In genomic region chr20:23970049-23970448, GRCh38 we compare ENCODE assay signal across 22 cellular contexts. TPM values are rescaled to one million over a fixed set of nuclear protein-coding genes. Genes with fewer than 3 reads are reported as not detected.
A peak's percentile ranks its signal among the peaks of the same experiment; 100 is the strongest.
DNase-seq lines count a peak whose midpoint lies in the region; ATAC-seq, FAIRE-seq and TF ChIP-seq lines count a peak whose summit lies in the region.
"Had no signal": no experiment of that assay in that cellular context is flagged by ENCODE, and none has a peak within 500 bp of the region (broad histone marks: within the 10 kb centered on the region; RNA-seq: fewer than 3 reads in every experiment).

No MANE protein-coding gene starts in this region.

- H3K23ac ChIP-seq in H1 (ENCODE audit: insufficient read length) (no peak overlapping the region), trophoblast cell (ENCODE audit: low read length) (no peak overlapping the region)

- POLR2A ChIA-PET in H1 (lab: Charles Lee; ENCODE audit: partially characterized antibody): no interaction called here

- no peak overlapping the region for H3K18ac ChIP-seq in H1 (ENCODE audit: extremely low read depth, low read length)
- H3K18ac ChIP-seq in trophoblast cell (ENCODE audit: low read length): no peak overlapping the region

- H2BK15ac ChIP-seq in H1 (ENCODE audit: low read length): no peak overlapping the region

- H3K23me2 ChIP-seq in H1 (ENCODE audit: low read depth, low read length): no peaks in the 10 kb centered on the region; the same call in 1 of the 2 replicates

- no peak for TF ChIP-seq CTCF in H1 (IDR thresholded peaks at IDR 0.05; ENCODE audit: control extremely low read depth in 1 of 3, insufficient read depth in 1 of 3, low read depth in 1 of 3, low read length in 3 of 3)

- no peak overlapping the region for H4K91ac ChIP-seq in H1 (replicated peaks; ENCODE audit: insufficient read length, low read length)
- H4K91ac ChIP-seq in trophoblast cell (ENCODE audit: low read depth, low read length): no peak overlapping the region

- no peaks in the 10 kb centered on the region for H3K79me2 ChIP-seq in H1 (ENCODE audit: control insufficient read depth in 1 of 2, insufficient read depth in 2 of 2, low read length in 2 of 2)
- no peaks in the 10 kb centered on the region for H3K79me2 ChIP-seq in trophoblast cell (ENCODE audit: control insufficient read depth, insufficient read depth, low read length, poor library complexity)

- H4K8ac ChIP-seq in H1 (ENCODE audit: extremely low read depth, insufficient read depth, low read length): 0 out of 2 replicates have a peak overlapping the region, but pooled peaks have one; percentile 62
- H4K8ac ChIP-seq in trophoblast cell (ENCODE audit: low read depth, low read length): no peak overlapping the region

- H3K27ac Mint-ChIP-seq in stimulated activated effector memory CD8-positive, alpha-beta T cell treated with anti-CD3 and anti-CD28 coated beads, Interleukin-12 subunit alpha, Interleukin-12 subunit beta, amount 100 ng/mL, for 72 hours: no peak overlapping the region
- H3K27ac Mint-ChIP-seq: CD4-positive, alpha-beta T cell had no signal

- no peak overlapping the region for H3K56ac ChIP-seq in H1 (replicated peaks; ENCODE audit: insufficient read length, low read depth, low read length)

- 93% methylated on average over 1 of the region's 1 CpG; no CpG with 5 or more reads in 1 of the 2 experiments for WGBS in H1 (ENCODE audit: extremely low coverage in 1 of 2, insufficient coverage in 1 of 2, insufficient read length in 1 of 2, insufficient replicate concordance in 2 of 2, low coverage in 1 of 2, low lambda C conversion rate in 2 of 2, missing lambda C conversion rate in 1 of 2), 2 experiments
- no CpG with 5 or more reads among the region's 1 CpG for WGBS in trophoblast cell (ENCODE audit: extremely low coverage, insufficient coverage, insufficient read length)

- H3K36me3 Mint-ChIP-seq in stimulated activated effector memory CD8-positive, alpha-beta T cell treated with anti-CD3 and anti-CD28 coated beads, Interleukin-12 subunit alpha, Interleukin-12 subunit beta, amount 100 ng/mL, for 72 hours: no peaks in the 10 kb centered on the region

- no peak overlapping the region for H2BK20ac ChIP-seq in H1 (ENCODE audit: low read length)

- H4K20me1 ChIP-seq in H1 (replicated peaks in 1 of 2; ENCODE audit: control insufficient read depth in 1 of 2, insufficient read depth in 2 of 2, low read length in 2 of 2): no peaks in the 10 kb centered on the region

- H3K79me1 ChIP-seq in H1 (ENCODE audit: low read depth, low read length): no peaks in the 10 kb centered on the region
- no peaks in the 10 kb centered on the region for H3K79me1 ChIP-seq in trophoblast cell (ENCODE audit: low read length)

- CTCF ChIA-PET in H1 (lab: Charles Lee; ENCODE audit: partially characterized antibody): interaction anchor here (1.5 to 2.2 kb wide), 4 partner anchors 10 to 81 kb away, joined by 3 to 7 read pairs (median 6); no protein-coding TSS in a partner anchor

- H3K4me3 Mint-ChIP-seq in stimulated activated effector memory CD8-positive, alpha-beta T cell treated with anti-CD3 and anti-CD28 coated beads, Interleukin-12 subunit alpha, Interleukin-12 subunit beta, amount 100 ng/mL, for 72 hours: no peak overlapping the region
- H3K4me3 Mint-ChIP-seq: CD4-positive, alpha-beta T cell had no signal

- H2BK120ac ChIP-seq in H1 (replicated peaks; ENCODE audit: low read depth, low read length): no peak overlapping the region
- no peak overlapping the region for H2BK120ac ChIP-seq in trophoblast cell (ENCODE audit: insufficient read depth, low read length, poor library complexity)

- H3K9me3 ChIP-seq in H1 (ENCODE audit: insufficient read depth in 2 of 2, low read depth in 1 of 2, low read length in 1 of 2) (peaks cover 7 to 9% of the 10 kb centered on the region in 2 experiments; a peak in 2 of 4 replicates), trophoblast cell (ENCODE audit: insufficient read depth, low read depth, low read length) (peaks cover 7% of the 10 kb centered on the region)
- H3K9me3 ChIP-seq: A549, Caco-2 had no signal

- no peak for FAIRE-seq in H1 (lab: Jason Lieb, UNC)
- FAIRE-seq: A549, D721Med, G401.6, GM12892, GM18507, H54, HTR-8/SVneo had no signal

- H3K4ac ChIP-seq in H1 (replicated peaks; ENCODE audit: insufficient read length, low read depth, low read length) (no peak overlapping the region), trophoblast cell (ENCODE audit: low read depth, low read length) (no peak overlapping the region)

- no peaks in the 10 kb centered on the region for H3K9me3 Mint-ChIP-seq in stimulated activated effector memory CD8-positive, alpha-beta T cell treated with anti-CD3 and anti-CD28 coated beads, Interleukin-12 subunit alpha, Interleukin-12 subunit beta, amount 100 ng/mL, for 72 hours

- no peak for TF ChIP-seq POLR2A in H1 (IDR thresholded peaks at IDR 0.05; ENCODE audit: control extremely low read depth in 1 of 2, low read depth in 2 of 2, low read length in 2 of 2)

- H3K36me3 ChIP-seq in H1 (ENCODE audit: control insufficient read depth in 2 of 4, insufficient read depth in 4 of 4, low read length in 3 of 4) (no peaks in the 10 kb centered on the region), trophoblast cell (ENCODE audit: control insufficient read depth in 1 of 2, insufficient read depth in 2 of 2, low read length in 2 of 2) (no peaks in the 10 kb centered on the region)

- no peak for TF ChIP-seq RAD21 in H1 (IDR thresholded peaks at IDR 0.05 in 1 of 2, conservative IDR thresholded peaks at IDR 0.05 in 1 of 2; ENCODE audit: low read depth in 2 of 2, low read length in 2 of 2)

- H2AK5ac ChIP-seq in H1 (ENCODE audit: low read depth, low read length) (no peak overlapping the region), trophoblast cell (ENCODE audit: low read length) (no peak overlapping the region)

- no peaks in the 10 kb centered on the region; a peak in 1 of 7 replicates for H3K27me3 ChIP-seq in H1 (replicated peaks in 1 of 4; ENCODE audit: control insufficient read depth in 3 of 4, extremely low read depth in 1 of 4, insufficient read depth in 3 of 4, low read length in 3 of 4)
- H3K27me3 ChIP-seq in trophoblast cell (ENCODE audit: insufficient read depth, low read length): no peaks in the 10 kb centered on the region

- H3K4me1 Mint-ChIP-seq in stimulated activated effector memory CD8-positive, alpha-beta T cell treated with anti-CD3 and anti-CD28 coated beads, Interleukin-12 subunit alpha, Interleukin-12 subunit beta, amount 100 ng/mL, for 72 hours: no peaks in the 10 kb centered on the region

- H3K4me1 ChIP-seq in H1 (replicated peaks in 1 of 4; ENCODE audit: control insufficient read depth in 3 of 4, insufficient read depth in 4 of 4, low read length in 3 of 4): peaks cover 0 to 2% (median 1%) of the 10 kb centered on the region in 4 experiments; a peak in 2 of 7 replicates
- H3K4me1 ChIP-seq in trophoblast cell (ENCODE audit: control insufficient read depth in 1 of 2, insufficient read depth in 2 of 2, low read length in 2 of 2): no peaks in the 10 kb centered on the region
- H3K4me1 ChIP-seq: A549, Caco-2 had no signal

- H2BK5ac ChIP-seq in H1 (ENCODE audit: low read depth, low read length): no peak overlapping the region
- H2BK5ac ChIP-seq in trophoblast cell (ENCODE audit: low read depth, low read length, poor library complexity): no peak overlapping the region

- H4K12ac ChIP-seq in trophoblast cell (ENCODE audit: low read depth, low read length): no peak overlapping the region

- H3K4me3 ChIP-seq in H1 (ENCODE audit: extremely low read depth in 1 of 4, insufficient read depth in 2 of 4, low read depth in 3 of 4, low read length in 4 of 4) (no peak overlapping the region), trophoblast cell (ENCODE audit: low read depth, low read length) (no peak overlapping the region)
- H3K4me3 ChIP-seq: A549, GM23248 had no signal

- H3K14ac ChIP-seq in H1 (ENCODE audit: insufficient read length) (no peak overlapping the region), trophoblast cell (ENCODE audit: low read length) (no peak overlapping the region)

- no peak overlapping the region for H3K27ac ChIP-seq in H1 (ENCODE audit: low read depth, low read length)
- H3K27ac ChIP-seq in trophoblast cell (ENCODE audit: low read depth, low read length): no peak overlapping the region
- H3K27ac ChIP-seq: 22Rv1, A549, C4-2B, GM23248 had no signal

- H3K9ac ChIP-seq in H1 (replicated peaks in 1 of 4; ENCODE audit: extremely low read depth in 1 of 4, low read depth in 3 of 4, low read length in 3 of 4): no peak overlapping the region
- no peak overlapping the region for H3K9ac ChIP-seq in trophoblast cell (ENCODE audit: low read length)
- H3K9ac ChIP-seq: GM23248 had no signal

- no peak overlapping the region for H3K4me2 ChIP-seq in H1 (ENCODE audit: insufficient read depth in 1 of 2, low read depth in 2 of 2, low read length in 2 of 2)
- H3K4me2 ChIP-seq in trophoblast cell (ENCODE audit: low read length): no peak overlapping the region
- H3K4me2 ChIP-seq: A549 had no signal

- DNase-seq in NCI-H1105 treated with DMSO at 0.1 percent for 48 hours (lab: John Stamatoyannopoulos, UW) (peak; percentile 4), NCI-H1105 (lab: John Stamatoyannopoulos, UW) (no peak), NCI-H2171 (lab: John Stamatoyannopoulos, UW) (peak; percentile 20), H1 (ENCODE audit: low read depth in 1 of 2, low spot score in 2 of 2) (peak in 1 of 2 experiments; percentile 22), trophoblast cell (no peak), NCI-H187 (lab: John Stamatoyannopoulos, UW) (no peak)
- no peak for DNase-seq in stimulated activated effector memory CD8-positive, alpha-beta T cell treated with anti-CD3 and anti-CD28 coated beads, Interleukin-12 subunit alpha, Interleukin-12 subunit beta, amount 100 ng/mL, for 72 hours (ENCODE audit: low spot score in 2 of 2)
- DNase-seq: AML-193; Caco-2; CD4-positive, alpha-beta T cell; GM23248; HCEC 1CT had no signal

- TF ChIP-seq EP300 in H1 (IDR thresholded peaks at IDR 0.05; ENCODE audit: borderline replicate concordance in 1 of 2, low read depth in 2 of 2, low read length in 2 of 2): no peak

- H2AFZ ChIP-seq in H1 (ENCODE audit: low read length) (no peak overlapping the region), trophoblast cell (ENCODE audit: insufficient read depth, low read length, poor library complexity) (no peak overlapping the region)
- H2AFZ ChIP-seq: GM23248 had no signal

- ATAC-seq in stimulated activated effector memory CD8-positive, alpha-beta T cell treated with anti-CD3 and anti-CD28 coated beads, Interleukin-12 subunit alpha, Interleukin-12 subunit beta, amount 100 ng/mL, for 72 hours: peak; percentile 31
- ATAC-seq: A549 had no signal

- H2BK12ac ChIP-seq in H1 (ENCODE audit: low read depth, low read length) (no peak overlapping the region), trophoblast cell (ENCODE audit: low read length) (no peak overlapping the region)

- no peak overlapping the region for H4K5ac ChIP-seq in H1 (ENCODE audit: insufficient read length, low read depth, low read length)

RNA-seq across cellular contexts. Expression of gene GGTLC1, which starts 18.5 kb away (rescaled TPM):
- total RNA-seq in H1 (2021; fragmentation: NEBNext Ultra II Directional; extraction: Animal tissue kit (Norgen Biotek cat#: 25700)): not detected in 2 replicates
- not detected in 2 replicates for polyA plus RNA-seq in H1 (2011; rRNA removed)
- not detected for polyA plus RNA-seq in H1 (2011; cell fraction: cytosol; rRNA removed)
- polyA plus RNA-seq in H1 (2011; cell fraction: nucleus; rRNA removed): not detected
- not detected in 4 replicates for polyA plus RNA-seq in H1 (2012, experiment 1 of 2)
- not detected for polyA plus RNA-seq in H1 (2012, experiment 2 of 2)
- polyA plus RNA-seq in H1 (2013, experiment 1 of 2): not detected
- polyA plus RNA-seq in H1 (2013, experiment 2 of 2): not detected
- not detected in 2 replicates for polyA minus RNA-seq in H1 (2011; rRNA and poly(A)+ RNA removed)
- polyA minus RNA-seq in H1 (2011; cell fraction: cytosol; rRNA and poly(A)+ RNA removed): not detected
- polyA minus RNA-seq in H1 (2011; cell fraction: nucleus; rRNA and poly(A)+ RNA removed): not detected
- 0.07 TPM in 1 of 2 replicates, not detected in the other for polyA plus RNA-seq in trophoblast cell (2013)
- total RNA-seq: CD4-positive, alpha-beta T cell; GM23248 had no signal
- polyA plus RNA-seq: A549, BJ, GM23248 had no signal

Comparison
In these comparisons a context has a peak if more than half of its experiments do, and no peak if none do; other contexts are left out.
1. DNase-seq: peak in NCI-H1105 treated with DMSO at 0.1 percent for 48 hours (single experiment) and NCI-H2171 (single experiment); none in NCI-H1105 (single experiment), stimulated activated effector memory CD8-positive, alpha-beta T cell treated with anti-CD3 and anti-CD28 coated beads, Interleukin-12 subunit alpha, Interleukin-12 subunit beta, amount 100 ng/mL, for 72 hours (0 of 2), trophoblast cell (0 of 2) and NCI-H187 (0 of 2).